ENCODE assay signal across 9 cellular contexts in the genomic region with DNA sequence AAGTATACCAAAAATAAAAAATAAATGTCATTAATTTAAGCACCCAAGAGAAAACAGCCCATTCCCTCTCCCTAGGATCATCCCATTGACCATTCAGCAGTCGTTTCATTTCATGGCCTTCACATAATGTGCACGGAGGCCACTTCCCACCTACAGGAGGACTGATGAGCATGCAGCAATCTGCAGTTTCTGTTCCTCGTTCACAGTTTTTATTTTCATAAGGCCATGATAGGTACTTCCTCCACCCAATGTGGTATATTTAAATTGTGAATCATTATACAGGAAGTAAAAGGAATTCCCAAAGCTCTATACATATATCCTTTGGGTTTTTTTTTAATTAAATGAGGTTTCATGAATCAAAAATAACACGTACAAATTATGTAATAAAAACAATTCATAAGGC. TPM values are rescaled to one million over a fixed set of nuclear protein-coding genes. Genes with fewer than 3 reads are reported as not detected.
DNase-seq lines count a peak whose midpoint lies in the region; ATAC-seq and TF ChIP-seq lines count a peak whose summit lies in the region.
"Had no signal": no experiment of that assay in that cellular context is flagged by ENCODE, and none has a peak within 500 bp of the region (broad histone marks: within the 10 kb centered on the region; RNA-seq: fewer than 3 reads in every experiment).

No MANE protein-coding gene starts in this region.

- TF ChIP-seq CTCF in lower leg skin (IDR thresholded peaks at IDR 0.05) = no peak

- no peaks in the 10 kb centered on the region for H3K36me3 ChIP-seq in ACC112 (ENCODE audit: insufficient read depth, low read length)

- peak overlapping the region; percentile 90 for H3K27ac ChIP-seq in ACC112 (ENCODE audit: low read depth, low read length)

- no peaks in the 10 kb centered on the region for H3K79me2 ChIP-seq in ACC112 (ENCODE audit: control insufficient read depth, insufficient read depth, low read length, unreplicated experiment)

- no peaks in the 10 kb centered on the region for H3K9me3 Mint-ChIP-seq in activated T-cell treated with anti-CD3 and anti-CD28 coated beads, Interleukin-2, amount 50 U/mL, for 72 hours

- H3K27me3 Mint-ChIP-seq in T-helper 17 cell = peaks cover 9% of the 10 kb centered on the region
- no peaks in the 10 kb centered on the region for H3K27me3 Mint-ChIP-seq in activated T-cell treated with anti-CD3 and anti-CD28 coated beads, Interleukin-2, amount 50 U/mL, for 72 hours (ENCODE audit: low read depth)
- H3K27me3 Mint-ChIP-seq: brain had no signal

- H3K27ac Mint-ChIP-seq in T-helper 17 cell = peak overlapping the region; percentile 49
- no peak overlapping the region for H3K27ac Mint-ChIP-seq in activated T-cell treated with anti-CD3 and anti-CD28 coated beads, Interleukin-2, amount 50 U/mL, for 72 hours

- DNase-seq in T-helper 17 cell (no peak), left colon (peak in 1 of 2 donors; percentile 42), lower leg skin (ENCODE audit: low spot score in 2 of 2) (no peak)
- DNase-seq in activated effector memory CD4-positive, alpha-beta T cell treated with anti-CD3 and anti-CD28 coated beads, Interleukin-2, amount 50 U/mL, for 16 hours = no peak
- DNase-seq in activated T-cell treated with anti-CD3 and anti-CD28 coated beads, Interleukin-2, amount 50 U/mL, for 72 hours = no peak

- no peaks in the 10 kb centered on the region for H3K36me3 Mint-ChIP-seq in T-helper 17 cell (ENCODE audit: low read depth)
- H3K36me3 Mint-ChIP-seq in activated T-cell treated with anti-CD3 and anti-CD28 coated beads, Interleukin-2, amount 50 U/mL, for 72 hours (ENCODE audit: insufficient read depth in 2 of 2) = no peaks in the 10 kb centered on the region
- H3K36me3 Mint-ChIP-seq: brain had no signal

- peak; percentile 97 for ATAC-seq in GM19351 (IDR thresholded peaks at IDR 0.05; ENCODE audit: unreplicated experiment)
- ATAC-seq in HG03196 (IDR thresholded peaks at IDR 0.05; ENCODE audit: unreplicated experiment) = peak; percentile 98
- ATAC-seq in T-helper 17 cell = peak; percentile 61
- ATAC-seq in left colon = peak; percentile 95
- ATAC-seq in activated T-cell treated with anti-CD3 and anti-CD28 coated beads, Interleukin-2, amount 50 U/mL, for 72 hours (replicated peaks in 1 of 2) = no peak

- peaks cover 5% of the 10 kb centered on the region for H3K4me1 Mint-ChIP-seq in T-helper 17 cell
- H3K4me1 Mint-ChIP-seq in activated T-cell treated with anti-CD3 and anti-CD28 coated beads, Interleukin-2, amount 50 U/mL, for 72 hours (ENCODE audit: low read depth) = peaks cover 10% of the 10 kb centered on the region

- TF ChIP-seq POLR2A in lower leg skin (IDR thresholded peaks at IDR 0.05) = no peak

- no peaks in the 10 kb centered on the region for H3K9me3 ChIP-seq in T-helper 17 cell (ENCODE audit: control insufficient read depth, low read length, poor library complexity, severe bottlenecking)

- no peaks in the 10 kb centered on the region for H3K27me3 ChIP-seq in ACC112 (ENCODE audit: insufficient read depth, low read length)

- peaks cover 32% of the 10 kb centered on the region for H3K4me1 ChIP-seq in ACC112 (ENCODE audit: control insufficient read depth, insufficient read depth, low read length, unreplicated experiment)

- no peak overlapping the region for H3K4me3 Mint-ChIP-seq in T-helper 17 cell
- H3K4me3 Mint-ChIP-seq in activated T-cell treated with anti-CD3 and anti-CD28 coated beads, Interleukin-2, amount 50 U/mL, for 72 hours = no peak overlapping the region

- 34 to 35% methylated on average over 4 of the region's 4 CpGs for WGBS in lower leg skin, 2 donors

- peak overlapping the region; percentile 71 for H2AFZ ChIP-seq in ACC112 (ENCODE audit: low read length, unreplicated experiment)

- intact Hi-C loops in left colon (cut with DNase I, micrococcal nuclease) (no loop called here), lower leg skin (cut with DNase I; ENCODE audit: low total_unique reads) (no loop called here)

- peak overlapping the region; percentile 46 for H3K4me3 ChIP-seq in ACC112 (ENCODE audit: low read depth, low read length)
- no peak overlapping the region for H3K4me3 ChIP-seq in lower leg skin (ENCODE audit: low read depth, poor library complexity, severe bottlenecking)

RNA-seq across cellular contexts. Expression of a gene that starts 27.7 kb away (rescaled TPM):
- total RNA-seq in T-helper 17 cell = 1 to 10 TPM in 1 of 2 donors, under 1 TPM in 1; 0.68 to 2.1 TPM
- total RNA-seq in left colon = 10 to 100 TPM; 72.1 to 95.5 TPM
- total RNA-seq in activated T-cell treated with anti-CD3 and anti-CD28 coated beads, Interleukin-2, amount 50 U/mL, for 72 hours = not detected
- 10 to 100 TPM in 1 of 4 donors, 1 to 10 TPM in 3; 5.4 to 10.5 (median 6.1) TPM for total RNA-seq in lower leg skin

Comparison
In these comparisons a context has a peak if more than half of its experiments do, and no peak if none do; other contexts are left out.
1. ATAC-seq: peak in GM19351 (single experiment), HG03196 (single experiment), T-helper 17 cell (single experiment) and left colon (single experiment); none in activated T-cell treated with anti-CD3 and anti-CD28 coated beads, Interleukin-2, amount 50 U/mL, for 72 hours (0 of 2).
2. RNA of a gene that starts 27.7 kb away (total RNA-seq): 72.1 to 95.5 TPM in left colon; 5.4 to 10.5 TPM in lower leg skin, 0.68 to 2.1 TPM in T-helper 17 cell and not detected in activated T-cell treated with anti-CD3 and anti-CD28 coated beads, Interleukin-2, amount 50 U/mL, for 72 hours; every median in the first group is over 4 times any median in the second.